In genomic region chr1:27551170-27551952, GRCh38 we compare ENCODE assay signal across 28 cellular contexts. TPM values are rescaled to one million over a fixed set of nuclear protein-coding genes. Genes with fewer than 3 reads are reported as not detected.
DNase-seq lines count a peak whose midpoint lies in the region; ATAC-seq, FAIRE-seq and TF ChIP-seq lines count a peak whose summit lies in the region.
"Had no signal": no experiment of that assay in that cellular context is flagged by ENCODE, and none has a peak within 500 bp of the region (broad histone marks: within the 10 kb centered on the region; RNA-seq: fewer than 3 reads in every experiment).

No MANE protein-coding gene starts in this region.

- no peak overlapping the region for H3K4me2 ChIP-seq in HepG2 (ENCODE audit: low read depth, low read length)
- H3K4me2 ChIP-seq: BLaER1 treated with 17β-estradiol and CSF1 and Interleukin-3, amounts not matched to agents 10 nM and 100 nM; GM23338 had no signal

- no peaks in the 10 kb centered on the region for H3K9me3 ChIP-seq in left ventricle myocardium inferior (replicated peaks)
- H3K9me3 ChIP-seq in uterus, result no peaks in the 10 kb centered on the region
- H3K9me3 ChIP-seq in HepG2 (ENCODE audit: low read length), result no peaks in the 10 kb centered on the region

- no peaks in the 10 kb centered on the region for H3K27me3 ChIP-seq in left ventricle myocardium inferior (ENCODE audit: low read depth)
- no peaks in the 10 kb centered on the region for H3K27me3 ChIP-seq in uterus
- no peaks in the 10 kb centered on the region for H3K27me3 ChIP-seq in HepG2 (ENCODE audit: control insufficient read depth in 1 of 2, insufficient read depth in 2 of 2, low read length in 2 of 2)
- H3K27me3 ChIP-seq: BLaER1 treated with 17β-estradiol and CSF1 and Interleukin-3, amounts not matched to agents 10 nM and 100 nM had no signal

- peak; percentile 14 for DNase-seq in left ventricle myocardium inferior
- DNase-seq in left cardiac atrium, result no peak
- no peak for DNase-seq in central memory CD8-positive, alpha-beta T cell (ENCODE audit: low spot score in 2 of 2)
- DNase-seq in osteocyte (ENCODE audit: extremely low spot score, unreplicated experiment), result no peak
- DNase-seq in uterus, result no peak
- no peak for DNase-seq in HepG2 (ENCODE audit: low spot score)
- DNase-seq: CD4-positive, alpha-beta T cell; COR-L47; DMS53; H9; HFFc6; Kasumi-1; MV-4-11; NCI-H1105; NCI-H1436 treated with DMSO at 0.1 percent for 48 hours; NCI-H187 treated with DMSO at 0.1 percent for 48 hours; NCI-H2107; NCI-H446; NCI-H526; NCI-H82; NK-92 treated with Interleukin-12 subunit alpha and Interleukin-12 subunit beta, amount 100 ng/mL, for 24 hours; PC-3; SHP77 had no signal

- no peak for ATAC-seq in left cardiac atrium
- ATAC-seq in central memory CD8-positive, alpha-beta T cell (replicated peaks; ENCODE audit: extremely low read depth, poor library complexity, severe bottlenecking), result no peak
- ATAC-seq in GM18907 (IDR thresholded peaks at IDR 0.05; ENCODE audit: unreplicated experiment), result no peak
- no peak for ATAC-seq in HG03139 (IDR thresholded peaks at IDR 0.05; ENCODE audit: unreplicated experiment)
- ATAC-seq in HepG2, result no peak
- ATAC-seq: GM23338, PC-3 had no signal

- H3K36me3 ChIP-seq in left ventricle myocardium inferior, result peaks cover 79% of the 10 kb centered on the region
- no peaks in the 10 kb centered on the region for H3K36me3 ChIP-seq in uterus
- H3K36me3 ChIP-seq in HepG2 (replicated peaks in 1 of 2; ENCODE audit: control insufficient read depth in 1 of 2, insufficient read depth in 2 of 2, low read length in 2 of 2), result peaks cover 9 to 11% of the 10 kb centered on the region in 2 experiments; a peak in 4 of 5 replicates

- no peak for FAIRE-seq in HepG2 (lab: Jason Lieb, UNC)
- FAIRE-seq: GM18507 had no signal

- no peak for TF ChIP-seq RAD21 in HepG2 (CRISPR knock-in tag; IDR thresholded peaks at IDR 0.05)

- peaks cover 44% of the 10 kb centered on the region for H3K4me1 ChIP-seq in left ventricle myocardium inferior
- H3K4me1 ChIP-seq in uterus, result peaks cover 13 to 32% of the 10 kb centered on the region in 2 donors
- peaks cover 30% of the 10 kb centered on the region for H3K4me1 ChIP-seq in HepG2 (ENCODE audit: insufficient read depth, low read length)

- H3K9me3 Mint-ChIP-seq in central memory CD8-positive, alpha-beta T cell, result no peaks in the 10 kb centered on the region
- H3K9me3 Mint-ChIP-seq in osteocyte (ENCODE audit: unreplicated experiment), result no peaks in the 10 kb centered on the region
- H3K9me3 Mint-ChIP-seq: CD4-positive, alpha-beta T cell; GM23338; H9; HFFc6 had no signal

- no peak overlapping the region for H3K27ac ChIP-seq in left ventricle myocardium inferior (replicated peaks)
- H3K27ac ChIP-seq in uterus, result peak overlapping the region; percentile 2 to 4
- H3K27ac ChIP-seq in HepG2 (ENCODE audit: extremely low read length, insufficient read depth, low read length), result no peak overlapping the region
- H3K27ac ChIP-seq: BLaER1 treated with 17β-estradiol and CSF1 and Interleukin-3, amounts not matched to agents 10 nM and 100 nM had no signal

- H3K4me1 Mint-ChIP-seq in central memory CD8-positive, alpha-beta T cell, result peaks cover 13% of the 10 kb centered on the region
- peaks cover 31% of the 10 kb centered on the region for H3K4me1 Mint-ChIP-seq in osteocyte (ENCODE audit: unreplicated experiment)

- H3K9ac ChIP-seq in HepG2 (ENCODE audit: insufficient read depth, low read depth, low read length), result no peak overlapping the region
- H3K9ac ChIP-seq: BLaER1 treated with 17β-estradiol and CSF1 and Interleukin-3, amounts not matched to agents 10 nM and 100 nM had no signal

- TF ChIP-seq EP300 in HepG2 (IDR thresholded peaks at IDR 0.05; ENCODE audit: low read depth in 2 of 2, low read length in 2 of 2) (no peak), HepG2 (CRISPR knock-in tag; IDR thresholded peaks at IDR 0.05; ENCODE audit: borderline replicate concordance) (no peak)

- CTCF ChIA-PET in HepG2 (lab: Yijun Ruan, JAX; ENCODE audit: low intra/inter-chr PET ratio, low total read pairs), result no interaction called here

- H3K27ac Mint-ChIP-seq in central memory CD8-positive, alpha-beta T cell (ENCODE audit: low read depth), result peak overlapping the region; percentile 73
- H3K27ac Mint-ChIP-seq in osteocyte (ENCODE audit: unreplicated experiment), result peak overlapping the region; percentile 34
- H3K27ac Mint-ChIP-seq: CD4-positive, alpha-beta T cell; GM23338; HFFc6 had no signal

- H4K20me1 ChIP-seq in HepG2 (ENCODE audit: insufficient read depth, low read length), result no peaks in the 10 kb centered on the region

- in situ Hi-C loops in HepG2 (cut with HindIII; ENCODE audit: extremely low pct_ligation_motif_present, low pct_unique_long_range_greater_than_20kb), result no loop called here

- BruUV-seq in HepG2 (replicated peaks; lab: Mats Ljungman, UMichigan), result no TSS peak

- POLR2A ChIA-PET in HepG2 (lab: Yijun Ruan, JAX), result interaction anchor here (0.7 to 1.6 kb wide), 2 partner anchors 9 to 24 kb away, joined by 3 read pairs; no protein-coding TSS in a partner anchor

- TF ChIP-seq POLR2A in uterus (IDR thresholded peaks at IDR 0.05) (no peak), HepG2 (IDR thresholded peaks at IDR 0.05; ENCODE audit: insufficient read depth in 1 of 2, low read depth in 2 of 2, low read length in 2 of 2) (no peak)

- H3K4me3 Mint-ChIP-seq in central memory CD8-positive, alpha-beta T cell, result no peak overlapping the region
- no peak overlapping the region for H3K4me3 Mint-ChIP-seq in osteocyte (ENCODE audit: unreplicated experiment)
- H3K4me3 Mint-ChIP-seq: CD4-positive, alpha-beta T cell; GM23338; H9; HFFc6 had no signal

- 98% methylated on average over 31 of the region's 48 CpGs for WGBS in HepG2 (ENCODE audit: low lambda C conversion rate)

- peaks cover 6% of the 10 kb centered on the region for H3K36me3 Mint-ChIP-seq in central memory CD8-positive, alpha-beta T cell (ENCODE audit: insufficient read depth)
- peaks cover 30% of the 10 kb centered on the region for H3K36me3 Mint-ChIP-seq in osteocyte (ENCODE audit: unreplicated experiment)

- TF ChIP-seq CTCF in left ventricle myocardium inferior (IDR thresholded peaks at IDR 0.05; ENCODE audit: borderline replicate concordance) (no peak), osteocyte (IDR thresholded peaks at IDR 0.05) (no peak), uterus (IDR thresholded peaks at IDR 0.05) (no peak), HepG2 (CRISPR knock-in tag; IDR thresholded peaks at IDR 0.05) (no peak)

- H2AFZ ChIP-seq in HepG2 (ENCODE audit: low read length), result no peak overlapping the region
- H2AFZ ChIP-seq: GM23338 had no signal

- intact Hi-C loops in left ventricle myocardium inferior (cut with micrococcal nuclease), result no loop called here
- intact Hi-C loops in left cardiac atrium (cut with DNase I), result loop anchor here in 1 of 2 donors (10.0 kb wide), 1 partner anchor 113 kb away; no protein-coding TSS in a partner anchor
- intact Hi-C loops in uterus (cut with DNase I; ENCODE audit: low total_unique reads), result no loop called here
- intact Hi-C loops in HepG2 (cut with micrococcal nuclease; ENCODE audit: unreplicated experiment), result no loop called here

- H3K79me2 ChIP-seq in HepG2 (ENCODE audit: insufficient read depth, low read length), result no peaks in the 10 kb centered on the region

- H3K27me3 Mint-ChIP-seq in central memory CD8-positive, alpha-beta T cell, result no peaks in the 10 kb centered on the region
- H3K27me3 Mint-ChIP-seq in osteocyte (ENCODE audit: unreplicated experiment), result no peaks in the 10 kb centered on the region
- H3K27me3 Mint-ChIP-seq: CD4-positive, alpha-beta T cell had no signal

- no peak overlapping the region for H3K4me3 ChIP-seq in left ventricle myocardium inferior
- H3K4me3 ChIP-seq in uterus, result no peak overlapping the region
- no peak overlapping the region for H3K4me3 ChIP-seq in HepG2 (replicated peaks in 1 of 3; ENCODE audit: insufficient read depth in 1 of 3, low read depth in 2 of 3, low read length in 3 of 3)
- H3K4me3 ChIP-seq: BLaER1 treated with 17β-estradiol and CSF1 and Interleukin-3, amounts not matched to agents 10 nM and 100 nM; GM23338 had no signal

TF ChIP-seq in HepG2, 621 proteins besides CTCF, POLR2A, EP300 and RAD21 (continues in another document):
- TF ChIP-seq THYN1 (CRISPR knock-in tag; IDR thresholded peaks at IDR 0.05; ENCODE audit: borderline replicate concordance, low read depth) (no peak), RFX5 (IDR thresholded peaks at IDR 0.05; ENCODE audit: low read depth, low read length) (no peak)

RNA-seq across cellular contexts. Expression of gene AHDC1, which starts 52.6 kb away (rescaled TPM):
- 40.1 TPM for total RNA-seq in left ventricle myocardium inferior
- total RNA-seq in left cardiac atrium, result 10 to 100 TPM; 37.6 to 39.1 TPM
- total RNA-seq in osteocyte, result 118 and 124 TPM in 2 replicates
- total RNA-seq in uterus, result 100 to 1,000 TPM in 1 of 4 donors, 10 to 100 TPM in 3; 11.2 to 179 (median 50.7) TPM
- 2.6 and 2.7 TPM in 2 replicates for total RNA-seq in HepG2 (2016; rRNA removed; fragmentation: Illumina TruSeq; extraction: Trizol)
- total RNA-seq in HepG2 (2016; cell fraction: cytosol; rRNA removed; fragmentation: Illumina TruSeq; extraction: Trizol; ENCODE audit: low read depth), result 1.9 and 2.6 TPM in 2 replicates
- total RNA-seq in HepG2 (2016; cell fraction: insoluble cytoplasmic fraction; rRNA removed; fragmentation: Illumina TruSeq; extraction: Trizol), result 3.1 and 3.5 TPM in 2 replicates
- 1.6 and 2.4 TPM in 2 replicates for total RNA-seq in HepG2 (2016; cell fraction: membrane; rRNA removed; fragmentation: Illumina TruSeq; extraction: Trizol)
- total RNA-seq in HepG2 (2016; cell fraction: nucleus; rRNA removed; fragmentation: Illumina TruSeq; extraction: Trizol), result 3.0 and 6.6 TPM in 2 replicates
- 1.0 and 1.2 TPM in 2 replicates for polyA plus RNA-seq in HepG2 (2011; rRNA removed)
- polyA plus RNA-seq in HepG2 (2011; cell fraction: cytosol; rRNA removed), result 0.52 and 0.72 TPM in 2 replicates
- 7.0 and 8.3 TPM in 2 replicates for polyA plus RNA-seq in HepG2 (2011; cell fraction: nucleus; rRNA removed)
- polyA plus RNA-seq in HepG2 (2012), result 4.7 and 7.3 TPM in 2 replicates
- polyA plus RNA-seq in HepG2 (2016; cell fraction: cytosol; fragmentation: Illumina TruSeq; extraction: Trizol; ENCODE audit: low read depth), result 0.24 and 0.35 TPM in 2 replicates
- 3.9 and 4.0 TPM in 2 replicates for polyA plus RNA-seq in HepG2 (2016; cell fraction: insoluble cytoplasmic fraction; fragmentation: Illumina TruSeq; extraction: Trizol; ENCODE audit: low read depth)
- 0.32 and 0.57 TPM in 2 replicates for polyA plus RNA-seq in HepG2 (2016; cell fraction: membrane; fragmentation: Illumina TruSeq; extraction: Trizol; ENCODE audit: low read depth)
- polyA plus RNA-seq in HepG2 (2016; cell fraction: nucleus; fragmentation: Illumina TruSeq; extraction: Trizol; ENCODE audit: insufficient read depth, low read depth), result 12.2 and 16.8 TPM in 2 replicates
- polyA minus RNA-seq in HepG2 (2011; rRNA and poly(A)+ RNA removed; ENCODE audit: low replicate concordance), result 3.1 and 6.5 TPM in 2 replicates
- polyA minus RNA-seq in HepG2 (2011; cell fraction: cytosol; rRNA and poly(A)+ RNA removed), result 3.1 and 3.7 TPM in 2 replicates
- polyA minus RNA-seq in HepG2 (2011; cell fraction: nucleus; rRNA and poly(A)+ RNA removed), result 5.1 and 5.3 TPM in 2 replicates

Comparison
In these comparisons a context has a peak if more than half of its experiments do, and no peak if none do; other contexts are left out.
1. H3K27ac ChIP-seq: peak in uterus (2 of 2); none in left ventricle myocardium inferior (single experiment) and HepG2 (single experiment).